18 cellular contexts compared by ENCODE assay signal in genomic region chr6:22447862-22448261, GRCh38.
DNase-seq lines count a peak whose midpoint lies in the region; ATAC-seq and TF ChIP-seq lines count a peak whose summit lies in the region.
"Had no signal": no experiment of that assay in that cellular context is flagged by ENCODE, and none has a peak within 500 bp of the region (broad histone marks: within the 10 kb centered on the region; RNA-seq: fewer than 3 reads in every experiment).

No MANE protein-coding gene starts in this region.

- H3K27me3 Mint-ChIP-seq in GM23338 (ENCODE audit: insufficient read depth, low read depth, poor library complexity), result peaks cover 2% of the 10 kb centered on the region
- no peaks in the 10 kb centered on the region for H3K27me3 Mint-ChIP-seq in endodermal cell (ENCODE audit: insufficient read depth)
- H3K27me3 Mint-ChIP-seq: activated naive CD8-positive, alpha-beta T cell treated with anti-CD3 and anti-CD28 coated beads for 36 hours had no signal

- TF ChIP-seq CTCF in GM23338 (conservative IDR thresholded peaks at IDR 0.05; ENCODE audit: low read depth in 2 of 2), result no peak
- TF ChIP-seq CTCF in endodermal cell (conservative IDR thresholded peaks at IDR 0.05), result no peak

- DNase-seq in GM23338 (ENCODE audit: low spot score) (no peak), NCI-H82 treated with DMSO at 0.1 percent for 48 hours (lab: John Stamatoyannopoulos, UW; ENCODE audit: unreplicated experiment) (peak; percentile 65), endodermal cell (no peak), NK-92 (lab: John Stamatoyannopoulos, UW; ENCODE audit: unreplicated experiment) (no peak), NCI-H146 treated with DMSO at 0.1 percent for 48 hours (lab: John Stamatoyannopoulos, UW; ENCODE audit: unreplicated experiment) (no peak)
- DNase-seq: activated CD4-positive, alpha-beta T cell treated with anti-CD3 and anti-CD28 coated beads for 1 hour; activated naive CD8-positive, alpha-beta T cell treated with anti-CD3 and anti-CD28 coated beads for 36 hours; caudate nucleus; effector CD8-positive, alpha-beta T cell; MG63; NCI-H1694 treated with DMSO at 0.1 percent for 48 hours; NCI-H510A; T-helper 9 cell had no signal

- H3F3A ChIP-seq in GM23338 (replicated peaks; ENCODE audit: low read depth), result no peaks in the 10 kb centered on the region

- H3K4me3 ChIP-seq in GM23338 (no peak overlapping the region), endodermal cell (ENCODE audit: low read length) (no peak overlapping the region), neuron (ENCODE audit: low read length) (peak overlapping the region; percentile 27)
- H3K4me3 ChIP-seq: MG63, SK-N-MC, vagina had no signal

- H3K27ac Mint-ChIP-seq in GM23338 (no peak overlapping the region), endodermal cell (no peak overlapping the region)
- H3K27ac Mint-ChIP-seq: activated naive CD8-positive, alpha-beta T cell treated with anti-CD3 and anti-CD28 coated beads for 36 hours had no signal

- H3K27ac ChIP-seq in GM23338 (ENCODE audit: low read depth) (no peak overlapping the region), endodermal cell (ENCODE audit: low read depth, low read length) (peak overlapping the region; percentile 92)
- H3K27ac ChIP-seq: SK-N-MC, vagina had no signal

- H3K9me3 Mint-ChIP-seq in GM23338, result 0 out of 3 replicates have a peak, but pooled peaks cover 2% of the 10 kb centered on the region
- peaks cover 3% of the 10 kb centered on the region for H3K9me3 Mint-ChIP-seq in endodermal cell
- H3K9me3 Mint-ChIP-seq: activated naive CD8-positive, alpha-beta T cell treated with anti-CD3 and anti-CD28 coated beads for 36 hours had no signal

- H3K36me3 ChIP-seq in GM23338 (ENCODE audit: insufficient read depth) (no peaks in the 10 kb centered on the region), endodermal cell (ENCODE audit: control insufficient read depth, insufficient read depth, low read length) (no peaks in the 10 kb centered on the region), neuron (ENCODE audit: insufficient read depth, low read length) (no peaks in the 10 kb centered on the region)
- H3K36me3 ChIP-seq: MG63, vagina had no signal

- ATAC-seq in GM23338 (no peak), GM19467 (IDR thresholded peaks at IDR 0.05; ENCODE audit: unreplicated experiment) (no peak), HG03457 (IDR thresholded peaks at IDR 0.05; ENCODE audit: unreplicated experiment) (no peak)

- H3K36me3 Mint-ChIP-seq in GM23338 (ENCODE audit: low read depth), result no peaks in the 10 kb centered on the region
- H3K36me3 Mint-ChIP-seq in endodermal cell (ENCODE audit: low read depth), result no peaks in the 10 kb centered on the region
- H3K36me3 Mint-ChIP-seq: activated naive CD8-positive, alpha-beta T cell treated with anti-CD3 and anti-CD28 coated beads for 36 hours had no signal

- H3K9me3 ChIP-seq in endodermal cell (ENCODE audit: control insufficient read depth, low read length), result no peaks in the 10 kb centered on the region
- H3K9me3 ChIP-seq in neuron (ENCODE audit: low read length), result no peaks in the 10 kb centered on the region
- H3K9me3 ChIP-seq: MG63, vagina had no signal

- H3K9me2 ChIP-seq in GM23338 (ENCODE audit: insufficient read depth), result peaks cover 4% of the 10 kb centered on the region

- no peak overlapping the region for H3K4me2 ChIP-seq in GM23338

- H3K27me3 ChIP-seq in GM23338 (ENCODE audit: insufficient read depth), result no peaks in the 10 kb centered on the region
- H3K27me3 ChIP-seq in endodermal cell (ENCODE audit: control insufficient read depth, insufficient read depth, low read length, poor library complexity, severe bottlenecking), result no peaks in the 10 kb centered on the region
- no peaks in the 10 kb centered on the region for H3K27me3 ChIP-seq in neuron (ENCODE audit: insufficient read depth, low read length)
- H3K27me3 ChIP-seq: MG63, vagina had no signal

- H3K4me1 ChIP-seq in GM23338 (ENCODE audit: insufficient read depth) (peaks cover 11% of the 10 kb centered on the region), endodermal cell (ENCODE audit: control insufficient read depth, insufficient read depth, low read length) (no peaks in the 10 kb centered on the region), neuron (ENCODE audit: insufficient read depth, low read length) (peaks cover 30% of the 10 kb centered on the region)

- no peak overlapping the region for H3K9ac ChIP-seq in endodermal cell (ENCODE audit: extremely low read depth, low read length, poor library complexity, severe bottlenecking)

- 80% methylated on average over 3 of the region's 4 CpGs; no CpG with 5 or more reads in 1 of the 2 experiments for WGBS in endodermal cell (ENCODE audit: insufficient coverage in 1 of 2, insufficient read length in 1 of 2), 2 experiments

- peak overlapping the region; percentile 70 for H2AFZ ChIP-seq in GM23338
- no peak overlapping the region for H2AFZ ChIP-seq in neuron (ENCODE audit: low read depth, low read length)

- H3K4me1 Mint-ChIP-seq in GM23338 (peaks cover 5% of the 10 kb centered on the region; the same call in 2 of the 3 replicates), endodermal cell (peaks cover 11% of the 10 kb centered on the region)
- H3K4me1 Mint-ChIP-seq: activated naive CD8-positive, alpha-beta T cell treated with anti-CD3 and anti-CD28 coated beads for 36 hours had no signal

- H3K4me3 Mint-ChIP-seq in GM23338, result no peak overlapping the region
- H3K4me3 Mint-ChIP-seq in endodermal cell, result no peak overlapping the region
- H3K4me3 Mint-ChIP-seq: activated naive CD8-positive, alpha-beta T cell treated with anti-CD3 and anti-CD28 coated beads for 36 hours had no signal

- H3K79me2 ChIP-seq in GM23338 (replicated peaks; ENCODE audit: insufficient read depth), result no peaks in the 10 kb centered on the region

- no peaks in the 10 kb centered on the region for H4K20me1 ChIP-seq in GM23338 (replicated peaks; ENCODE audit: insufficient read depth)

TF ChIP-seq in GM23338, 12 proteins besides CTCF, POLR2A, EP300 and RAD21 (continues in another document):
- no peak for TF ChIP-seq REST (IDR thresholded peaks at IDR 0.05; ENCODE audit: unreplicated experiment)
- no peak for TF ChIP-seq JUNB (IDR thresholded peaks at IDR 0.05; ENCODE audit: unreplicated experiment)
- no peak for TF ChIP-seq ZNF331 (CRISPR knock-in tag; IDR thresholded peaks at IDR 0.05; ENCODE audit: low read depth)
- no peak for TF ChIP-seq EZH2 (IDR thresholded peaks at IDR 0.05; ENCODE audit: low read depth, unreplicated experiment)
- TF ChIP-seq NANOG (IDR thresholded peaks at IDR 0.05; ENCODE audit: borderline replicate concordance), result no peak
- no peak for TF ChIP-seq ZNF114 (CRISPR knock-in tag; IDR thresholded peaks at IDR 0.05)
- TF ChIP-seq STAT1 (IDR thresholded peaks at IDR 0.05; ENCODE audit: unreplicated experiment), result no peak
- no peak for TF ChIP-seq EZH2phosphoT487 (IDR thresholded peaks at IDR 0.05; ENCODE audit: unreplicated experiment)
- TF ChIP-seq CREB1 (CRISPR knock-in tag; IDR thresholded peaks at IDR 0.05; ENCODE audit: low read depth), result no peak
